Comparison of ENCODE assay signal across 28 cellular contexts in the genomic region with DNA sequence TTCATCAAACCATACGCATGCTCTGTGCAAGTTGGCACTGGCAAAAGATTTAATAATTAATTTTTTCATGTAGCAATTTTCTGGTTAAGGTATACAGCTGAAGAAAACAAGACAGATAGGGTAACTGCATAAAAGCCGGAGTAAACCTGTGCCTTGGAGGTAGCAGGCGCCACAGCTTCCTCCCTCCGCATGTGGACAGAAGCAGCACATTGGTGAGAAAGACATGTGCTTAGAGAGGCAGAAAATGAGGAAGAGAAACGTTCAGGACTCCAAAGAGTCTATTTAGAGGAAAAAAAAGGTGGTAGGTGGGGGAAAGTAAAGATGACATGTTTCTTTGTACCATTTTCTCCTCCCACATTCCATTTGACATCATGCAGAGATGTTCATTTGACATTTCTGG. TPM values are rescaled to one million over a fixed set of nuclear protein-coding genes. Genes with fewer than 3 reads are reported as not detected.
"Had no signal": no experiment of that assay in that cellular context is flagged by ENCODE, and none has a peak within 500 bp of the region (broad histone marks: within the 10 kb centered on the region; RNA-seq: fewer than 3 reads in every experiment).

No MANE protein-coding gene starts in this region.

- FAIRE-seq: RCC 7860 had no signal

- H3K4me1 ChIP-seq: colonic mucosa had no signal

- DNase-seq: activated CD4-positive, alpha-beta memory T cell treated with anti-CD3 and anti-CD28 coated beads for 36 hours; activated CD4-positive, alpha-beta T cell treated with anti-CD3 and anti-CD28 coated beads, Interleukin-2, amount 10 ng/mL, durations not matched to agents 7 days and 5 days; activated CD4-positive, CD25-positive, alpha-beta regulatory T cell; activated CD8-positive, alpha-beta memory T cell treated with anti-CD3 and anti-CD28 coated beads for 24 hours; activated effector memory CD4-positive, alpha-beta T cell treated with anti-CD3 and anti-CD28 coated beads, Interleukin-2, amount 50 U/mL, for 16 hours; activated naive CD4-positive, alpha-beta T cell treated with Interleukin-2 at 50 U/mL for 16 hours; activated naive CD8-positive, alpha-beta T cell treated with anti-CD3 and anti-CD28 coated beads, Interleukin-2, amount 50 U/mL, for 24 hours; activated T-cell treated with anti-CD3 and anti-CD28 coated beads, Interleukin-2, amount 50 U/mL, for 4 hours; amniotic stem cell; brain microvascular endothelial cell; colonic mucosa; NCI-H1092; NCI-H1417 treated with DMSO at 0.1 percent for 48 hours; NCI-H1694; NCI-H2029; NCI-H2107; NCI-H345; NCI-H510A; NCI-H526 treated with DMSO at 0.1 percent for 48 hours; NK-92 treated with Interleukin-12 subunit alpha and Interleukin-12 subunit beta, amount 100 ng/mL, for 24 hours; SHP77 treated with DMSO at 0.1 percent for 48 hours; T-helper 1 cell had no signal

- H3K9me3 ChIP-seq: colonic mucosa had no signal

- H3K27ac ChIP-seq: brain microvascular endothelial cell, cardiac muscle cell, colonic mucosa, VCaP had no signal

- H3K27me3 ChIP-seq: brain microvascular endothelial cell, colonic mucosa had no signal

- ATAC-seq: activated naive CD4-positive, alpha-beta T cell treated with anti-CD3 and anti-CD28 coated beads, Interleukin-2, amount 50 U/mL, for 72 hours; activated naive CD8-positive, alpha-beta T cell treated with anti-CD3 and anti-CD28 coated beads, Interleukin-2, amount 50 U/mL, for 24 hours; activated T-cell treated with anti-CD3 and anti-CD28 coated beads, Interleukin-2, amount 50 U/mL, for 4 hours had no signal

- H3K4me3 ChIP-seq: cardiac muscle cell, colonic mucosa had no signal

- H3K36me3 ChIP-seq: brain microvascular endothelial cell, cardiac muscle cell, colonic mucosa had no signal

RNA-seq across cellular contexts. Expression of gene ST6GAL2, which starts 9.3 kb away (rescaled TPM):
- total RNA-seq: activated CD4-positive, alpha-beta memory T cell treated with anti-CD3 and anti-CD28 coated beads for 36 hours; activated CD4-positive, alpha-beta T cell treated with anti-CD3 and anti-CD28 coated beads, Interleukin-2, amount 10 ng/mL, durations not matched to agents 7 days and 5 days; activated naive CD4-positive, alpha-beta T cell treated with anti-CD3 and anti-CD28 coated beads, Interleukin-2, amount 50 U/mL, for 72 hours; activated T-cell treated with anti-CD3 and anti-CD28 coated beads, Interleukin-2, amount 50 U/mL, for 4 hours; SK-MEL-5; T-helper 2 cell treated with Interferon-gamma antibody and Interleukin-4, amounts not matched to agents 100 ng/mL and 5 ng/mL, for 36 hours had no signal
